In genomic region chr2:15975676-15976075, GRCh38 we compare ENCODE assay signal across 20 cellular contexts. TPM values are rescaled to one million over a fixed set of nuclear protein-coding genes. Genes with fewer than 3 reads are reported as not detected.
DNase-seq lines count a peak whose midpoint lies in the region; FAIRE-seq and TF ChIP-seq lines count a peak whose summit lies in the region.
"Had no signal": no experiment of that assay in that cellular context is flagged by ENCODE, and none has a peak within 500 bp of the region (broad histone marks: within the 10 kb centered on the region; RNA-seq: fewer than 3 reads in every experiment).

No MANE protein-coding gene starts in this region.

- no peaks in the 10 kb centered on the region for H3K27me3 ChIP-seq in right atrium auricular region
- H3K27me3 ChIP-seq in WERI-Rb-1 (ENCODE audit: insufficient read depth, low read depth, severe bottlenecking), result no peaks in the 10 kb centered on the region
- H3K27me3 ChIP-seq in trophoblast cell (ENCODE audit: insufficient read depth, low read length), result no peaks in the 10 kb centered on the region
- H3K27me3 ChIP-seq: BLaER1 treated with 17β-estradiol and CSF1 and Interleukin-3, amounts not matched to agents 10 nM and 100 nM had no signal

- H3K27ac ChIP-seq in right atrium auricular region (no peak overlapping the region), WERI-Rb-1 (no peak overlapping the region), trophoblast cell (ENCODE audit: low read depth, low read length) (no peak overlapping the region)
- H3K27ac ChIP-seq: BLaER1 treated with 17β-estradiol and CSF1 and Interleukin-3, amounts not matched to agents 10 nM and 100 nM had no signal

- H3K36me3 ChIP-seq in right atrium auricular region (no peaks in the 10 kb centered on the region), WERI-Rb-1 (no peaks in the 10 kb centered on the region), trophoblast cell (ENCODE audit: control insufficient read depth in 1 of 2, insufficient read depth in 2 of 2, low read length in 2 of 2) (no peaks in the 10 kb centered on the region)
- H3K36me3 ChIP-seq: BLaER1 treated with 17β-estradiol and CSF1 and Interleukin-3, amounts not matched to agents 10 nM and 100 nM had no signal

- H3K23ac ChIP-seq in trophoblast cell (ENCODE audit: low read length), result no peak overlapping the region

- H3K79me1 ChIP-seq in trophoblast cell (ENCODE audit: low read length), result no peaks in the 10 kb centered on the region

- H2BK12ac ChIP-seq in trophoblast cell (ENCODE audit: low read length), result no peak overlapping the region

- H3K9me3 ChIP-seq in right atrium auricular region (no peaks in the 10 kb centered on the region), WERI-Rb-1 (ENCODE audit: severe bottlenecking) (no peaks in the 10 kb centered on the region), trophoblast cell (ENCODE audit: insufficient read depth, low read depth, low read length) (no peaks in the 10 kb centered on the region)
- H3K9me3 ChIP-seq: BLaER1 treated with 17β-estradiol and CSF1 and Interleukin-3, amounts not matched to agents 10 nM and 100 nM had no signal

- no peak overlapping the region for H4K91ac ChIP-seq in trophoblast cell (ENCODE audit: low read depth, low read length)

- H2AFZ ChIP-seq in trophoblast cell (ENCODE audit: insufficient read depth, low read length, poor library complexity), result no peak overlapping the region

- TF ChIP-seq POLR2A in GM12892 (IDR thresholded peaks at IDR 0.05; ENCODE audit: low read depth, low read length), result no peak

- H3K4me2 ChIP-seq in trophoblast cell (ENCODE audit: low read length), result no peak overlapping the region

- TF ChIP-seq CTCF in right atrium auricular region (IDR thresholded peaks at IDR 0.05), result no peak
- no peak for TF ChIP-seq CTCF in WERI-Rb-1 (IDR thresholded peaks at IDR 0.05; ENCODE audit: low read depth, low read length)

- H3K9ac ChIP-seq in trophoblast cell (ENCODE audit: low read length), result no peak overlapping the region
- H3K9ac ChIP-seq: BLaER1 treated with 17β-estradiol and CSF1 and Interleukin-3, amounts not matched to agents 10 nM and 100 nM had no signal

- no peak overlapping the region for H3K18ac ChIP-seq in trophoblast cell (ENCODE audit: low read length)

- H3K79me2 ChIP-seq in trophoblast cell (ENCODE audit: control insufficient read depth, insufficient read depth, low read length, poor library complexity), result no peaks in the 10 kb centered on the region

- no peak overlapping the region for H2AK5ac ChIP-seq in trophoblast cell (ENCODE audit: low read length)

- H3K4ac ChIP-seq in trophoblast cell (ENCODE audit: low read depth, low read length), result no peak overlapping the region

- intact Hi-C loops in cardiac septum (cut with DNase I), result no loop called here

- peak overlapping the region; percentile 17 for H2BK120ac ChIP-seq in trophoblast cell (ENCODE audit: insufficient read depth, low read length, poor library complexity)

- no peak overlapping the region for H4K12ac ChIP-seq in trophoblast cell (ENCODE audit: low read depth, low read length)

- no peak for FAIRE-seq in GM12892 (lab: Jason Lieb, UNC)
- FAIRE-seq: GM12878 had no signal

- DNase-seq in cardiac septum (ENCODE audit: low spot score) (peak; percentile 20), right atrium auricular region (ENCODE audit: low spot score) (no peak), WERI-Rb-1 (peak; percentile 1), trophoblast cell (no peak), GM19238 (ENCODE audit: insufficient read length, low spot score) (no peak), GM12892 (ENCODE audit: insufficient read length) (no peak)
- no peak for DNase-seq in stimulated activated CD4-positive, alpha-beta T cell treated with anti-CD3 and anti-CD28 coated beads, Interleukin-1b, Interleukin-23, amount 100 ng/mL, for 48 hours
- DNase-seq: 8988T; CD8-positive, alpha-beta T cell; DMS 273 treated with DMSO at 0.1 percent for 48 hours; DMS53; DND-41; EL; GOT3; H7 had no signal

- H3K4me3 ChIP-seq in right atrium auricular region, result no peak overlapping the region
- no peak overlapping the region for H3K4me3 ChIP-seq in WERI-Rb-1 (ENCODE audit: low read depth, low read length)
- no peak overlapping the region for H3K4me3 ChIP-seq in trophoblast cell (ENCODE audit: low read depth, low read length)
- H3K4me3 ChIP-seq: BLaER1 treated with 17β-estradiol and CSF1 and Interleukin-3, amounts not matched to agents 10 nM and 100 nM; GM12878 had no signal

- no peak overlapping the region for H2BK5ac ChIP-seq in trophoblast cell (ENCODE audit: low read depth, low read length, poor library complexity)

- no CpG with 5 or more reads among the region's 5 CpGs for WGBS in trophoblast cell (ENCODE audit: extremely low coverage, insufficient coverage, insufficient read length)

- H3K14ac ChIP-seq in trophoblast cell (ENCODE audit: low read length), result no peak overlapping the region

- H4K8ac ChIP-seq in trophoblast cell (ENCODE audit: low read depth, low read length), result no peak overlapping the region

- H3K4me1 ChIP-seq in right atrium auricular region (no peaks in the 10 kb centered on the region), trophoblast cell (ENCODE audit: control insufficient read depth in 1 of 2, insufficient read depth in 2 of 2, low read length in 2 of 2) (peaks cover 2 to 3% of the 10 kb centered on the region in 2 experiments)

RNA-seq across cellular contexts. Expression of gene MYCN, which starts 35.3 kb away (rescaled TPM):
- 0.43 TPM for total RNA-seq in cardiac septum
- under 1 TPM; 0.30 to 0.63 TPM for total RNA-seq in right atrium auricular region
- 104 and 113 TPM in 2 replicates for polyA plus RNA-seq in trophoblast cell (2013)
- polyA plus RNA-seq in GM12892 (2012; ENCODE audit: missing spikeins), result not detected
- total RNA-seq: CD8-positive, alpha-beta T cell; G401; GM12878; HT-29 had no signal
- polyA plus RNA-seq: AG04450, GM12878 had no signal

Comparison
In these comparisons a context has a peak if more than half of its experiments do, and no peak if none do; other contexts are left out.
1. DNase-seq: peak in cardiac septum (single experiment) and WERI-Rb-1 (single experiment); none in right atrium auricular region (single experiment), trophoblast cell (0 of 2), GM19238 (single experiment), stimulated activated CD4-positive, alpha-beta T cell treated with anti-CD3 and anti-CD28 coated beads, Interleukin-1b, Interleukin-23, amount 100 ng/mL, for 48 hours (single experiment) and GM12892 (single experiment).